Comparison of ENCODE assay signal across 23 cellular contexts in the genomic region with DNA sequence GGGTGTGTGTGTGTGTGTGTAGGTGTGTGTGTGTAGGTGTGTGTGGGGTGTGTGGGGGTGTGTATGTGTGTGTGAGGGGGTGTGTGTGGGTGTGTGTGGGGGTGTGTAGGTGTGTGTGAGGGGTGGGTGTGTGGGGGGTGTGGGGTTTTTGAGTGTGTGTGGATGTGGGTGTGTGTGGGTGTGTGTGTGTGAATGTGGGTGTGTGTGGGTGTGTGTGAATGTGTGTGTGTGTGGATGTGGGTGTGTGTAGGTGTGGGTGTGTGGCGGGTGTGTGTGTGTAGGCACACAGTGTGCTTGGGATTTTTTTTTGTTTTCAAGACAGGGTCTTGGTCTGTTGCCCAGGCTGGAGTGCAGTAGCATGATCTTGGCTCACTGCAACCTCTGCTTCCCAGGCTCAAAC.
"Had no signal": no experiment of that assay in that cellular context is flagged by ENCODE, and none has a peak within 500 bp of the region (broad histone marks: within the 10 kb centered on the region; RNA-seq: fewer than 3 reads in every experiment).

No MANE protein-coding gene starts in this region.

- FAIRE-seq: small intestine had no signal

- H3K4me2 ChIP-seq: hepatocyte, neural progenitor cell had no signal

- H3K9me3 ChIP-seq: gastroesophageal sphincter, heart left ventricle, left lung, right lobe of liver, thoracic aorta, tibial nerve had no signal

- H3K27me3 ChIP-seq: dorsolateral prefrontal cortex, gastroesophageal sphincter, heart left ventricle, hepatocyte, left lung, right lobe of liver, tibial nerve had no signal

- H3K4me3 ChIP-seq: dorsolateral prefrontal cortex, gastroesophageal sphincter, heart left ventricle, hepatocyte, left lung, neural progenitor cell, right lobe of liver, thoracic aorta, tibial nerve had no signal

- H3K9ac ChIP-seq: neural progenitor cell, parathyroid adenoma had no signal

- ATAC-seq: esophagus mucosa, gastroesophageal sphincter, left cardiac atrium, left lung, natural killer cell had no signal

- H3K36me3 ChIP-seq: gastroesophageal sphincter, heart left ventricle, left lung, neural progenitor cell, right lobe of liver, thoracic aorta, tibial nerve had no signal

- DNase-seq: dorsolateral prefrontal cortex; effector CD4-positive, alpha-beta T cell; foreskin fibroblast; heart left ventricle; left cardiac atrium; left lung; mammary epithelial cell; midbrain; natural killer cell; right lobe of liver; stimulated activated CD4-positive, alpha-beta T cell treated with anti-CD3 and anti-CD28 coated beads, Interleukin-15, amount 100 ng/mL, for 24 hours; stimulated activated CD4-positive, alpha-beta T cell treated with anti-CD3 and anti-CD28 coated beads, Interleukin-2, amount 100 ng/mL, for 48 hours; stimulated activated CD8-positive, alpha-beta memory T cell treated with anti-CD3 and anti-CD28 coated beads, Interleukin-4, amount 100 ng/mL, for 48 hours; stimulated activated naive CD4-positive, alpha-beta T cell treated with Interleukin-2 at 50 U/mL for 16 hours had no signal

- H2AFZ ChIP-seq: hepatocyte, neural progenitor cell, parathyroid adenoma had no signal

- H3K27ac ChIP-seq: dorsolateral prefrontal cortex, epithelial cell of prostate, gastroesophageal sphincter, heart left ventricle, hepatocyte, left lung, neural progenitor cell, parathyroid adenoma, thoracic aorta, tibial nerve had no signal

- H3K4me1 ChIP-seq: gastroesophageal sphincter, heart left ventricle, left lung, parathyroid adenoma, tibial nerve had no signal
